ENCODE assay signal across 18 cellular contexts in genomic region chrX:85808217-85808616, GRCh38.
"Had no signal": no experiment of that assay in that cellular context is flagged by ENCODE, and none has a peak within 500 bp of the region (broad histone marks: within the 10 kb centered on the region; RNA-seq: fewer than 3 reads in every experiment).

No MANE protein-coding gene starts in this region.

- H3K9me3 ChIP-seq: MG63, SK-N-SH had no signal

- H3K4me2 ChIP-seq: SK-N-SH had no signal

- DNase-seq: KBM-7, MG63, NCI-H1092, NCI-H1105 treated with DMSO at 0.1 percent for 48 hours, NCI-H1417 treated with DMSO at 0.1 percent for 48 hours, NCI-H146, NCI-H1694 treated with DMSO at 0.1 percent for 48 hours, NCI-H1930, NCI-H2171, NCI-H226, NCI-H446, NCI-H510A, NCI-H524 treated with DMSO at 0.1 percent for 48 hours, NCI-H774, PC-3, SHP77, SK-N-SH had no signal

- H3K4me3 ChIP-seq: MG63 had no signal

- H3K27ac ChIP-seq: RWPE1 had no signal

- H3K36me3 ChIP-seq: MG63 had no signal

- H3K27me3 ChIP-seq: MG63 had no signal
